In the genomic region with DNA sequence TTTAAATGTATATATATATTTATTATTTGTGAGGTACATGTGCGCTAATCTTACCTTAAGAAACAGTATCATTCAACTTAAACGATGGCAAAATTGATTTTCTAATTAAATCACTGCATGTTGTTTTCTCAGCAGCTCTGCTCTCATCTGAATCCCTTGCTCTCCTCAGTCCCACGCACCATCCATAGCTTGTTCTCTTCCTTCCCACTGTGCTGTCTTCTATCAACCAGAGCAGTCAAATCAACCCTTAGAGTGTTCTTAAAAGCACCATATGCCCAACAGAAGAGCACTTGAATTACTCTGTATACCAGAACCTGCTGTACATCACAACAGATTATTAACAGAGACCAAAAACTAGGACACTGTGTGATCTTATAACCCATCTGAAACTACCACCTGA, we compare ENCODE assay signal across 2 cellular contexts.
TF ChIP-seq lines count a peak whose summit lies in the region.

No MANE protein-coding gene starts in this region.

TF ChIP-seq in GM12878, 131 proteins besides CTCF, POLR2A, EP300 and RAD21 (continued from another document):
- TF ChIP-seq, protein P1, sequence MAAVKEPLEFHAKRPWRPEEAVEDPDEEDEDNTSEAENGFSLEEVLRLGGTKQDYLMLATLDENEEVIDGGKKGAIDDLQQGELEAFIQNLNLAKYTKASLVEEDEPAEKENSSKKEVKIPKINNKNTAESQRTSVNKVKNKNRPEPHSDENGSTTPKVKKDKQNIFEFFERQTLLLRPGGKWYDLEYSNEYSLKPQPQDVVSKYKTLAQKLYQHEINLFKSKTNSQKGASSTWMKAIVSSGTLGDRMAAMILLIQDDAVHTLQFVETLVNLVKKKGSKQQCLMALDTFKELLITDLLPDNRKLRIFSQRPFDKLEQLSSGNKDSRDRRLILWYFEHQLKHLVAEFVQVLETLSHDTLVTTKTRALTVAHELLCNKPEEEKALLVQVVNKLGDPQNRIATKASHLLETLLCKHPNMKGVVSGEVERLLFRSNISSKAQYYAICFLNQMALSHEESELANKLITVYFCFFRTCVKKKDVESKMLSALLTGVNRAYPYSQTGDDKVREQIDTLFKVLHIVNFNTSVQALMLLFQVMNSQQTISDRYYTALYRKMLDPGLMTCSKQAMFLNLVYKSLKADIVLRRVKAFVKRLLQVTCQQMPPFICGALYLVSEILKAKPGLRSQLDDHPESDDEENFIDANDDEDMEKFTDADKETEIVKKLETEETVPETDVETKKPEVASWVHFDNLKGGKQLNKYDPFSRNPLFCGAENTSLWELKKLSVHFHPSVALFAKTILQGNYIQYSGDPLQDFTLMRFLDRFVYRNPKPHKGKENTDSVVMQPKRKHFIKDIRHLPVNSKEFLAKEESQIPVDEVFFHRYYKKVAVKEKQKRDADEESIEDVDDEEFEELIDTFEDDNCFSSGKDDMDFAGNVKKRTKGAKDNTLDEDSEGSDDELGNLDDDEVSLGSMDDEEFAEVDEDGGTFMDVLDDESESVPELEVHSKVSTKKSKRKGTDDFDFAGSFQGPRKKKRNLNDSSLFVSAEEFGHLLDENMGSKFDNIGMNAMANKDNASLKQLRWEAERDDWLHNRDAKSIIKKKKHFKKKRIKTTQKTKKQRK (IDR thresholded peaks at IDR 0.05; ENCODE audit: low read depth, low read length) = no peak
- TF ChIP-seq ASH2L (IDR thresholded peaks at IDR 0.05; ENCODE audit: borderline replicate concordance, low read depth) = no peak
- TF ChIP-seq, protein P2, sequence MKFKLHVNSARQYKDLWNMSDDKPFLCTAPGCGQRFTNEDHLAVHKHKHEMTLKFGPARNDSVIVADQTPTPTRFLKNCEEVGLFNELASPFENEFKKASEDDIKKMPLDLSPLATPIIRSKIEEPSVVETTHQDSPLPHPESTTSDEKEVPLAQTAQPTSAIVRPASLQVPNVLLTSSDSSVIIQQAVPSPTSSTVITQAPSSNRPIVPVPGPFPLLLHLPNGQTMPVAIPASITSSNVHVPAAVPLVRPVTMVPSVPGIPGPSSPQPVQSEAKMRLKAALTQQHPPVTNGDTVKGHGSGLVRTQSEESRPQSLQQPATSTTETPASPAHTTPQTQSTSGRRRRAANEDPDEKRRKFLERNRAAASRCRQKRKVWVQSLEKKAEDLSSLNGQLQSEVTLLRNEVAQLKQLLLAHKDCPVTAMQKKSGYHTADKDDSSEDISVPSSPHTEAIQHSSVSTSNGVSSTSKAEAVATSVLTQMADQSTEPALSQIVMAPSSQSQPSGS (IDR thresholded peaks at IDR 0.05; ENCODE audit: low read length) = no peak
- no peak for TF ChIP-seq SIX5 (IDR thresholded peaks at IDR 0.05; ENCODE audit: low read depth, low read length, severe bottlenecking)
- TF ChIP-seq, protein P3, sequence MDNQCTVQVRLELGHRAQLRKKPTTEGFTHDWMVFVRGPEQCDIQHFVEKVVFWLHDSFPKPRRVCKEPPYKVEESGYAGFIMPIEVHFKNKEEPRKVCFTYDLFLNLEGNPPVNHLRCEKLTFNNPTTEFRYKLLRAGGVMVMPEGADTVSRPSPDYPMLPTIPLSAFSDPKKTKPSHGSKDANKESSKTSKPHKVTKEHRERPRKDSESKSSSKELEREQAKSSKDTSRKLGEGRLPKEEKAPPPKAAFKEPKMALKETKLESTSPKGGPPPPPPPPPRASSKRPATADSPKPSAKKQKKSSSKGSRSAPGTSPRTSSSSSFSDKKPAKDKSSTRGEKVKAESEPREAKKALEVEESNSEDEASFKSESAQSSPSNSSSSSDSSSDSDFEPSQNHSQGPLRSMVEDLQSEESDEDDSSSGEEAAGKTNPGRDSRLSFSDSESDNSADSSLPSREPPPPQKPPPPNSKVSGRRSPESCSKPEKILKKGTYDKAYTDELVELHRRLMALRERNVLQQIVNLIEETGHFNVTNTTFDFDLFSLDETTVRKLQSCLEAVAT (IDR thresholded peaks at IDR 0.05) = no peak

TF ChIP-seq in WTC11, 78 proteins besides CTCF, POLR2A, EP300 and RAD21 (continued from another document):
- TF ChIP-seq, protein P4, sequence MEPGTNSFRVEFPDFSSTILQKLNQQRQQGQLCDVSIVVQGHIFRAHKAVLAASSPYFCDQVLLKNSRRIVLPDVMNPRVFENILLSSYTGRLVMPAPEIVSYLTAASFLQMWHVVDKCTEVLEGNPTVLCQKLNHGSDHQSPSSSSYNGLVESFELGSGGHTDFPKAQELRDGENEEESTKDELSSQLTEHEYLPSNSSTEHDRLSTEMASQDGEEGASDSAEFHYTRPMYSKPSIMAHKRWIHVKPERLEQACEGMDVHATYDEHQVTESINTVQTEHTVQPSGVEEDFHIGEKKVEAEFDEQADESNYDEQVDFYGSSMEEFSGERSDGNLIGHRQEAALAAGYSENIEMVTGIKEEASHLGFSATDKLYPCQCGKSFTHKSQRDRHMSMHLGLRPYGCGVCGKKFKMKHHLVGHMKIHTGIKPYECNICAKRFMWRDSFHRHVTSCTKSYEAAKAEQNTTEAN (CRISPR knock-in tag; IDR thresholded peaks at IDR 0.05) = no peak
- TF ChIP-seq, protein P5, sequence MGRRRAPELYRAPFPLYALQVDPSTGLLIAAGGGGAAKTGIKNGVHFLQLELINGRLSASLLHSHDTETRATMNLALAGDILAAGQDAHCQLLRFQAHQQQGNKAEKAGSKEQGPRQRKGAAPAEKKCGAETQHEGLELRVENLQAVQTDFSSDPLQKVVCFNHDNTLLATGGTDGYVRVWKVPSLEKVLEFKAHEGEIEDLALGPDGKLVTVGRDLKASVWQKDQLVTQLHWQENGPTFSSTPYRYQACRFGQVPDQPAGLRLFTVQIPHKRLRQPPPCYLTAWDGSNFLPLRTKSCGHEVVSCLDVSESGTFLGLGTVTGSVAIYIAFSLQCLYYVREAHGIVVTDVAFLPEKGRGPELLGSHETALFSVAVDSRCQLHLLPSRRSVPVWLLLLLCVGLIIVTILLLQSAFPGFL (CRISPR knock-in tag; IDR thresholded peaks at IDR 0.05; ENCODE audit: borderline replicate concordance) = no peak
- TF ChIP-seq IRF2 (CRISPR knock-in tag; IDR thresholded peaks at IDR 0.05; ENCODE audit: borderline replicate concordance, low read depth) = no peak
- TF ChIP-seq, protein P6, sequence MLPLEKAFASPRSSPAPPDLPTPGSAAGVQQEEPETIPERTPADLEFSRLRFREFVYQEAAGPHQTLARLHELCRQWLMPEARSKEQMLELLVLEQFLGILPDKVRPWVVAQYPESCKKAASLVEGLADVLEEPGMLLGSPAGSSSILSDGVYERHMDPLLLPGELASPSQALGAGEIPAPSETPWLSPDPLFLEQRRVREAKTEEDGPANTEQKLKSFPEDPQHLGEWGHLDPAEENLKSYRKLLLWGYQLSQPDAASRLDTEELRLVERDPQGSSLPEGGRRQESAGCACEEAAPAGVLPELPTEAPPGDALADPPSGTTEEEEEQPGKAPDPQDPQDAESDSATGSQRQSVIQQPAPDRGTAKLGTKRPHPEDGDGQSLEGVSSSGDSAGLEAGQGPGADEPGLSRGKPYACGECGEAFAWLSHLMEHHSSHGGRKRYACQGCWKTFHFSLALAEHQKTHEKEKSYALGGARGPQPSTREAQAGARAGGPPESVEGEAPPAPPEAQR (CRISPR knock-in tag; IDR thresholded peaks at IDR 0.05) = no peak
- no peak for TF ChIP-seq NFYB (CRISPR knock-in tag; conservative IDR thresholded peaks at IDR 0.05; ENCODE audit: low read depth)
- TF ChIP-seq FOXJ3 (CRISPR knock-in tag; IDR thresholded peaks at IDR 0.05; ENCODE audit: borderline replicate concordance) = no peak
- TF ChIP-seq NR1H2 (CRISPR knock-in tag; IDR thresholded peaks at IDR 0.05) = no peak
TF ChIP-seq in WTC11: peak in this region for 0.
